21 cellular contexts compared by ENCODE assay signal in genomic region chr16:56514845-56515244, GRCh38. TPM values are rescaled to one million over a fixed set of nuclear protein-coding genes. Genes with fewer than 3 reads are reported as not detected.
DNase-seq lines count a peak whose midpoint lies in the region; TF ChIP-seq lines count a peak whose summit lies in the region.
"Had no signal": no experiment of that assay in that cellular context is flagged by ENCODE, and none has a peak within 500 bp of the region (broad histone marks: within the 10 kb centered on the region; RNA-seq: fewer than 3 reads in every experiment).

No MANE protein-coding gene starts in this region.

- H3K36me3 ChIP-seq in vagina = peaks cover 0 to 16% of the 10 kb centered on the region in 2 donors

- H3K27ac ChIP-seq in caudate nucleus (ENCODE audit: low read depth, low read length) (peak overlapping the region; percentile 91), vagina (peak overlapping the region; percentile 21)
- H3K27ac ChIP-seq: transverse colon had no signal

- H3K9me3 Mint-ChIP-seq in activated naive CD4-positive, alpha-beta T cell treated with anti-CD3 and anti-CD28 coated beads, Interleukin-2, amount 50 U/mL, for 24 hours = no peaks in the 10 kb centered on the region
- H3K9me3 Mint-ChIP-seq: activated naive CD8-positive, alpha-beta T cell treated with anti-CD3 and anti-CD28 coated beads, Interleukin-2, amount 10 ng/mL, durations not matched to agents 7 days and 5 days; stimulated activated memory B cell treated with anti-CD40 and anti-IgM and Interleukin-4, amounts not matched to agents 10 μg/mL and 1 μg/mL and 100 μg/mL, for 72 hours; T-helper 1 cell treated with Interleukin-12 subunit alpha and Interleukin-12 subunit beta and Interleukin-4 antibody, amounts not matched to agents 30 μg/mL and 1 μg/mL, for 36 hours had no signal

- no peak for TF ChIP-seq POLR2A in vagina (IDR thresholded peaks at IDR 0.05)

- H3K27ac Mint-ChIP-seq in activated naive CD4-positive, alpha-beta T cell treated with anti-CD3 and anti-CD28 coated beads, Interleukin-2, amount 50 U/mL, for 24 hours = peak overlapping the region; percentile 3
- H3K27ac Mint-ChIP-seq: activated CD8-positive, alpha-beta T cell treated with anti-CD3 and anti-CD28 coated beads, Interleukin-2, amount 10 ng/mL, durations not matched to agents 7 days and 5 days; activated naive CD8-positive, alpha-beta T cell treated with anti-CD3 and anti-CD28 coated beads, Interleukin-2, amount 10 ng/mL, durations not matched to agents 7 days and 5 days; T-helper 1 cell treated with Interleukin-12 subunit alpha and Interleukin-12 subunit beta and Interleukin-4 antibody, amounts not matched to agents 30 μg/mL and 1 μg/mL, for 36 hours had no signal

- H3K27me3 ChIP-seq in vagina = no peaks in the 10 kb centered on the region
- H3K27me3 ChIP-seq: right atrium auricular region, transverse colon had no signal

- no peak overlapping the region for H3K4me3 ChIP-seq in vagina
- H3K4me3 ChIP-seq: right atrium auricular region, transverse colon had no signal

- H3K4me1 ChIP-seq in vagina = peaks cover 48% of the 10 kb centered on the region

- no peaks in the 10 kb centered on the region for H3K9me3 ChIP-seq in vagina
- H3K9me3 ChIP-seq: right atrium auricular region, transverse colon had no signal

- peaks cover 65% of the 10 kb centered on the region for H3K4me1 Mint-ChIP-seq in activated naive CD4-positive, alpha-beta T cell treated with anti-CD3 and anti-CD28 coated beads, Interleukin-2, amount 50 U/mL, for 24 hours

- no peak overlapping the region for H3K4me3 Mint-ChIP-seq in activated naive CD4-positive, alpha-beta T cell treated with anti-CD3 and anti-CD28 coated beads, Interleukin-2, amount 50 U/mL, for 24 hours
- H3K4me3 Mint-ChIP-seq: activated CD8-positive, alpha-beta T cell treated with anti-CD3 and anti-CD28 coated beads, Interleukin-2, amount 10 ng/mL, durations not matched to agents 7 days and 5 days; activated naive CD8-positive, alpha-beta T cell treated with anti-CD3 and anti-CD28 coated beads, Interleukin-2, amount 10 ng/mL, durations not matched to agents 7 days and 5 days; stimulated activated memory B cell treated with anti-CD40 and anti-IgM and Interleukin-4, amounts not matched to agents 10 μg/mL and 1 μg/mL and 100 μg/mL, for 72 hours; T-helper 1 cell treated with Interleukin-12 subunit alpha and Interleukin-12 subunit beta and Interleukin-4 antibody, amounts not matched to agents 30 μg/mL and 1 μg/mL, for 36 hours had no signal

- intact Hi-C loops in vagina (cut with DNase I) = loop anchor here (10.0 kb wide), 1 partner anchor 190 kb away; no protein-coding TSS in a partner anchor

- no peak for TF ChIP-seq CTCF in vagina (IDR thresholded peaks at IDR 0.05)

- no peak for DNase-seq in activated naive CD4-positive, alpha-beta T cell treated with anti-CD3 and anti-CD28 coated beads, Interleukin-2, amount 50 U/mL, for 16 hours
- DNase-seq in caudate nucleus (lab: John Stamatoyannopoulos, UW) = peak in 1 of 61 donors; percentile 12
- peak; percentile 29 for DNase-seq in kidney glomerular epithelial cell (lab: John Stamatoyannopoulos, UW)
- no peak for DNase-seq in vagina (ENCODE audit: extremely low spot score in 2 of 2)
- DNase-seq in SW480 (ENCODE audit: low spot score) = no peak
- no peak for DNase-seq in KG1 (lab: John Stamatoyannopoulos, UW)
- no peak for DNase-seq in Kasumi-1 (lab: John Stamatoyannopoulos, UW)
- DNase-seq: activated CD8-positive, alpha-beta T cell treated with anti-CD3 and anti-CD28 coated beads, Interleukin-2, amount 10 ng/mL, durations not matched to agents 7 days and 5 days; activated naive CD8-positive, alpha-beta T cell treated with anti-CD3 and anti-CD28 coated beads, Interleukin-2, amount 10 ng/mL, durations not matched to agents 7 days and 5 days; activated T-cell treated with anti-CD3 and anti-CD28 coated beads, Interleukin-2, amount 50 U/mL, for 48 hours; effector CD4-positive, alpha-beta T cell; left cardiac atrium; NCI-H1694; NCI-H510A; transverse colon had no signal

- H3K36me3 Mint-ChIP-seq in activated naive CD4-positive, alpha-beta T cell treated with anti-CD3 and anti-CD28 coated beads, Interleukin-2, amount 50 U/mL, for 24 hours = peaks cover 8% of the 10 kb centered on the region

- H3K27me3 Mint-ChIP-seq in activated naive CD4-positive, alpha-beta T cell treated with anti-CD3 and anti-CD28 coated beads, Interleukin-2, amount 50 U/mL, for 24 hours = no peaks in the 10 kb centered on the region
- H3K27me3 Mint-ChIP-seq: activated naive CD8-positive, alpha-beta T cell treated with anti-CD3 and anti-CD28 coated beads, Interleukin-2, amount 10 ng/mL, durations not matched to agents 7 days and 5 days; stimulated activated memory B cell treated with anti-CD40 and anti-IgM and Interleukin-4, amounts not matched to agents 10 μg/mL and 1 μg/mL and 100 μg/mL, for 72 hours had no signal

RNA-seq across cellular contexts. Expression of gene BBS2, which starts 5.0 kb away (rescaled TPM):
- total RNA-seq in vagina = 89.9 TPM

RNA-seq across cellular contexts. Expression of gene MT4, which starts 50.0 kb away (rescaled TPM):
- total RNA-seq in vagina = 25.8 TPM
- total RNA-seq: activated CD8-positive, alpha-beta T cell treated with anti-CD3 and anti-CD28 coated beads, Interleukin-2, amount 10 ng/mL, durations not matched to agents 7 days and 5 days; activated naive CD8-positive, alpha-beta T cell treated with anti-CD3 and anti-CD28 coated beads, Interleukin-2, amount 10 ng/mL, durations not matched to agents 7 days and 5 days; left cardiac atrium; mononuclear cell; right atrium auricular region; Right ventricle myocardium inferior had no signal
